8 cellular contexts compared by ENCODE assay signal in the genomic region with DNA sequence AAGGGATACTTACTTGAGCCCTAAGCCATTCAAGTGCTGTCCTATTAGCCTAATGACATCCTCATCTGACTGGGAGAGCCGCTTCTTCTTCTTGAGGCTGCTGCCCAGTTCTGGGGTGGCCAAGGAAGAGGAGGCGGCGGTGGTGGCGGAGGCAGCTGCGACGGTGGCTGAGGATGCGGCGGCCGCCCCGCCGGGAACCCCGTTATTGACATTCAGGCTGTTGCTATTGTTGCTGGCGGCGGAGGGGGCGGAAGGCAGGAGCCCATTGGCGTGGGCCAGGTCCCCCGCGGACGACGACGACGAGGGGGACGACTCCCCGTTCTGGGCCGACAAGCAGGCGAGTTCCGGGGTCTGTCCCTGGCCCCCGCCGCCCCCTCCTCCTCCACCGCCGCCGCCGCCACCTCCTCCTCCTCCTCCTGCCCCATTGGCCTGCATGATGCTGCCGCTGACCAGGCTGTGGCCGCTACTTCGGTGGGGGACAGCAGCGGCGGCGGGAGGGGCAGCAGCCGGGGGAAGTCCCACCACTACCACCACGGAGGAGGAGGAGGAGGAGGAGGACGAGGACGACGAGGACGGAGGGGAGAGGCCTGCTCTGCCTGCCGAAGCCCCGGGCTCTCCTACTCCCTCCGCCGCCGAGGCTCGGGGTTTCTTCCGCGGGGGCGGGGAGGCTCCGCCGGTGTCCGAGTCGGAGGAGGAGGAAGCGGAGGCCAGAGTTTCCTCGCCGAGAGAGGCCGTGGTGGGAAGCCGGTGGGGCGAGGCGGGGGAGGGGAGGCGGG. TPM values are rescaled to one million over a fixed set of nuclear protein-coding genes. Genes with fewer than 3 reads are reported as not detected.
DNase-seq lines count a peak whose midpoint lies in the region; ATAC-seq and TF ChIP-seq lines count a peak whose summit lies in the region.

No MANE protein-coding gene starts in this region.

- H3K36me3 Mint-ChIP-seq in WTC11 (peaks cover 26% of the 10 kb centered on the region), chondrocyte (ENCODE audit: low read depth) (peaks cover 2% of the 10 kb centered on the region)

- no peaks in the 10 kb centered on the region for H3K9me3 Mint-ChIP-seq in WTC11
- no peaks in the 10 kb centered on the region for H3K9me3 Mint-ChIP-seq in chondrocyte (ENCODE audit: low read depth)

- TF ChIP-seq CTCF in WTC11 (IDR thresholded peaks at IDR 0.05) (no peak), chondrocyte (IDR thresholded peaks at IDR 0.05) (no peak)

- H3K27ac Mint-ChIP-seq in WTC11 (peak overlapping the region; percentile 31; the same call in 1 of the 2 replicates), chondrocyte (ENCODE audit: unreplicated experiment) (peak overlapping the region; percentile 97)

- H3K4me3 Mint-ChIP-seq in WTC11 = peak overlapping the region; percentile 90
- peak overlapping the region; percentile 94 for H3K4me3 Mint-ChIP-seq in chondrocyte (ENCODE audit: unreplicated experiment)

- ATAC-seq in WTC11 = peak; percentile 6

- H3K4me1 Mint-ChIP-seq in WTC11 (peaks cover 42% of the 10 kb centered on the region), chondrocyte (ENCODE audit: low read depth) (peaks cover 57% of the 10 kb centered on the region)

- DNase-seq in CD1c-positive myeloid dendritic cell (ENCODE audit: extremely low spot score) (peak; percentile 59), HT-29 (ENCODE audit: low spot score) (peak; percentile 7), WTC11 (ENCODE audit: low spot score) (peak; percentile 38), chondrocyte (ENCODE audit: low spot score) (no peak), left kidney (ENCODE audit: low read depth, low spot score) (peak; percentile 69), NCI-H187 treated with DMSO at 0.1 percent for 48 hours (lab: John Stamatoyannopoulos, UW) (no peak), DMS114 treated with DMSO at 0.1 percent for 48 hours (lab: John Stamatoyannopoulos, UW; ENCODE audit: unreplicated experiment) (no peak)
- DNase-seq in stimulated activated CD4-positive, alpha-beta T cell treated with anti-CD3 and anti-CD28 coated beads, Interleukin-4, amount 100 ng/mL, for 4 hours = peak; percentile 39 to 45

- H3K27me3 Mint-ChIP-seq in WTC11 (ENCODE audit: low read depth) = no peaks in the 10 kb centered on the region; the same call in 1 of the 2 replicates
- H3K27me3 Mint-ChIP-seq in chondrocyte (ENCODE audit: low read depth) = no peaks in the 10 kb centered on the region

- CTCF ChIA-PET in WTC11 (lab: Charles Lee) = interaction anchor here (0.6 to 1.3 kb wide), 4 partner anchors 23 to 687 kb away, joined by 4 to 6 read pairs (median 6); no protein-coding TSS in a partner anchor

- POLR2A ChIA-PET in WTC11 (lab: Charles Lee) = interaction anchor here (0.6 to 1.1 kb wide), 2 partner anchors 23 to 64 kb away, joined by 4 to 5 read pairs; no protein-coding TSS in a partner anchor

TF ChIP-seq in WTC11, 78 proteins besides CTCF, POLR2A, EP300 and RAD21 (continues in another document):
- TF ChIP-seq, protein P1, sequence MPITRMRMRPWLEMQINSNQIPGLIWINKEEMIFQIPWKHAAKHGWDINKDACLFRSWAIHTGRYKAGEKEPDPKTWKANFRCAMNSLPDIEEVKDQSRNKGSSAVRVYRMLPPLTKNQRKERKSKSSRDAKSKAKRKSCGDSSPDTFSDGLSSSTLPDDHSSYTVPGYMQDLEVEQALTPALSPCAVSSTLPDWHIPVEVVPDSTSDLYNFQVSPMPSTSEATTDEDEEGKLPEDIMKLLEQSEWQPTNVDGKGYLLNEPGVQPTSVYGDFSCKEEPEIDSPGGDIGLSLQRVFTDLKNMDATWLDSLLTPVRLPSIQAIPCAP (CRISPR knock-in tag; IDR thresholded peaks at IDR 0.05) = no peak
- TF ChIP-seq, protein P2, sequence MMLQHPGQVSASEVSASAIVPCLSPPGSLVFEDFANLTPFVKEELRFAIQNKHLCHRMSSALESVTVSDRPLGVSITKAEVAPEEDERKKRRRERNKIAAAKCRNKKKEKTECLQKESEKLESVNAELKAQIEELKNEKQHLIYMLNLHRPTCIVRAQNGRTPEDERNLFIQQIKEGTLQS (CRISPR knock-in tag; conservative IDR thresholded peaks at IDR 0.05) = no peak
- no peak for TF ChIP-seq ZBTB43 (CRISPR knock-in tag; IDR thresholded peaks at IDR 0.05)
- TF ChIP-seq ZNF263 (CRISPR knock-in tag; IDR thresholded peaks at IDR 0.05; ENCODE audit: low read depth) = peak; percentile 80
- 0 out of 2 replicates have a peak, but pooled peaks have one; percentile 45 for TF ChIP-seq JUN (CRISPR knock-in tag; IDR thresholded peaks at IDR 0.05)
- TF ChIP-seq STAT6 (CRISPR knock-in tag; conservative IDR thresholded peaks at IDR 0.05; ENCODE audit: low read depth) = no peak
- no peak for TF ChIP-seq TEAD4 (CRISPR knock-in tag; IDR thresholded peaks at IDR 0.05)
- TF ChIP-seq HMGXB4 (CRISPR knock-in tag; IDR thresholded peaks at IDR 0.05) = peak; percentile 50; the same call in 1 of the 2 replicates
- TF ChIP-seq MYBL2 (CRISPR knock-in tag; IDR thresholded peaks at IDR 0.05) = no peak
- no peak for TF ChIP-seq ZNF425 (CRISPR knock-in tag; conservative IDR thresholded peaks at IDR 0.05)
- 0 out of 2 replicates have a peak, but pooled peaks have one; percentile 23 for TF ChIP-seq TEAD1 (CRISPR knock-in tag; IDR thresholded peaks at IDR 0.05)
- TF ChIP-seq, protein P3, sequence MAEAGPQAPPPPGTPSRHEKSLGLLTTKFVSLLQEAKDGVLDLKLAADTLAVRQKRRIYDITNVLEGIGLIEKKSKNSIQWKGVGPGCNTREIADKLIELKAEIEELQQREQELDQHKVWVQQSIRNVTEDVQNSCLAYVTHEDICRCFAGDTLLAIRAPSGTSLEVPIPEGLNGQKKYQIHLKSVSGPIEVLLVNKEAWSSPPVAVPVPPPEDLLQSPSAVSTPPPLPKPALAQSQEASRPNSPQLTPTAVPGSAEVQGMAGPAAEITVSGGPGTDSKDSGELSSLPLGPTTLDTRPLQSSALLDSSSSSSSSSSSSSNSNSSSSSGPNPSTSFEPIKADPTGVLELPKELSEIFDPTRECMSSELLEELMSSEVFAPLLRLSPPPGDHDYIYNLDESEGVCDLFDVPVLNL (CRISPR knock-in tag; IDR thresholded peaks at IDR 0.05; ENCODE audit: borderline replicate concordance, low read depth) = no peak

RNA-seq across cellular contexts. Expression of gene WDR26, which starts 0.7 kb away (rescaled TPM):
- total RNA-seq in HT-29 (2014; rRNA removed; shearing (Covaris generic)) = 15.7 and 17.9 TPM in 2 replicates
- total RNA-seq in WTC11 (2021) (64.9 to 66.1 TPM (median 65.3 TPM) in 3 replicates), chondrocyte (79.5 to 84.0 TPM (median 81.5 TPM) in 3 replicates)

Comparison
In these comparisons a context has a peak if more than half of its experiments do, and no peak if none do; other contexts are left out.
1. DNase-seq: peak in CD1c-positive myeloid dendritic cell (single experiment), HT-29 (single experiment), WTC11 (single experiment), left kidney (single experiment) and stimulated activated CD4-positive, alpha-beta T cell treated with anti-CD3 and anti-CD28 coated beads, Interleukin-4, amount 100 ng/mL, for 4 hours (2 of 2); none in chondrocyte (single experiment), NCI-H187 treated with DMSO at 0.1 percent for 48 hours (single experiment) and DMS114 treated with DMSO at 0.1 percent for 48 hours (single experiment).